1 cellular context compared by ENCODE assay signal in genomic region chr3:42639192-42639591, GRCh38.
TF ChIP-seq lines count a peak whose summit lies in the region.

No MANE protein-coding gene starts in this region.

TF ChIP-seq in GM12891, 5 proteins besides CTCF, POLR2A, EP300 and RAD21:
- TF ChIP-seq POU2F2 (IDR thresholded peaks at IDR 0.05; ENCODE audit: low read depth, low read length) = no peak
- no peak for TF ChIP-seq PAX5 (IDR thresholded peaks at IDR 0.05; ENCODE audit: insufficient read depth, low read length, severe bottlenecking)
- TF ChIP-seq POLR2AphosphoS5 (IDR thresholded peaks at IDR 0.05; ENCODE audit: low read depth, low read length) = no peak
- TF ChIP-seq SPI1 (IDR thresholded peaks at IDR 0.05; ENCODE audit: low read depth, low read length) = no peak
- TF ChIP-seq TAF1 (IDR thresholded peaks at IDR 0.05; ENCODE audit: low read depth, low read length) = no peak
